Comparison of ENCODE assay signal across 23 cellular contexts in the genomic region with DNA sequence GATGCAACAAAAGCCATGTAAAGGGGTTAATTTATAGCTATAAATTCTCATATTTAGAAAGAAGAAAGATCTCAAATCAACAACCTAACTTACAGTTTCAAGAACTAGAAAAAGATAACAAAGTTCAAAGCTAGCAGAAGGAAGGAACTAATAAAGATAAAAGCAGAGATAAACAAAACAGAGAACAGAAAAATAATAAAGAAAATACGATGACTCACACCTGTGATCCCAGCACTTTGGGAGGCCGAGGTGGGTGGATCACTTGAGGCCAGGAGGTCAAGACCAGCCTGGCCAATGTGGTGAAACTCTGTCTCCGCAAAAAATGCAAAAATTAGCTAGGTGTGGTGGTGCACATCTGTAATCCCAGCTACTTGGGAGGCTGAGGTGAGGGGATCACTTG. TPM values are rescaled to one million over a fixed set of nuclear protein-coding genes. Genes with fewer than 3 reads are reported as not detected.
"Had no signal": no experiment of that assay in that cellular context is flagged by ENCODE, and none has a peak within 500 bp of the region (broad histone marks: within the 10 kb centered on the region; RNA-seq: fewer than 3 reads in every experiment).

No MANE protein-coding gene starts in this region.

- H3K9me3 ChIP-seq: Peyer's patch, SJCRH30 had no signal

- H3K4me1 ChIP-seq: Peyer's patch, SJCRH30 had no signal

- ATAC-seq: PC-3, Right ventricle myocardium inferior, SK-N-SH treated with all-trans-retinoic acid at 6 μM for 48 hours, T-cell had no signal

- H3K36me3 ChIP-seq: Peyer's patch, SJCRH30 had no signal

- H3K27ac ChIP-seq: Peyer's patch, SJCRH30 had no signal

- DNase-seq: KBM-7; MM.1S; NCI-H1092 treated with DMSO at 0.1 percent for 48 hours; NCI-H1436; NCI-H187; NCI-H2029; NCI-H2081 treated with DMSO at 0.1 percent for 48 hours; NCI-H2171; NCI-H226; NCI-H446; NCI-H510A; NCI-H524 treated with DMSO at 0.1 percent for 48 hours; NCI-H69; NCI-H774; NK-92 treated with Interleukin-12 subunit alpha and Interleukin-12 subunit beta, amount 100 ng/mL, for 24 hours; PC-3; Peyer's patch; SHP77 treated with DMSO at 0.1 percent for 48 hours; SJCRH30; T-cell had no signal

- H3K27me3 ChIP-seq: Peyer's patch, SJCRH30 had no signal

- H3K4me3 ChIP-seq: Peyer's patch, SJCRH30 had no signal

RNA-seq across cellular contexts. Expression of a gene that starts 31.5 kb away (rescaled TPM):
- polyA plus RNA-seq: IgD-negative memory B cell had no signal
